Comparison of ENCODE assay signal across 8 cellular contexts in the genomic region with DNA sequence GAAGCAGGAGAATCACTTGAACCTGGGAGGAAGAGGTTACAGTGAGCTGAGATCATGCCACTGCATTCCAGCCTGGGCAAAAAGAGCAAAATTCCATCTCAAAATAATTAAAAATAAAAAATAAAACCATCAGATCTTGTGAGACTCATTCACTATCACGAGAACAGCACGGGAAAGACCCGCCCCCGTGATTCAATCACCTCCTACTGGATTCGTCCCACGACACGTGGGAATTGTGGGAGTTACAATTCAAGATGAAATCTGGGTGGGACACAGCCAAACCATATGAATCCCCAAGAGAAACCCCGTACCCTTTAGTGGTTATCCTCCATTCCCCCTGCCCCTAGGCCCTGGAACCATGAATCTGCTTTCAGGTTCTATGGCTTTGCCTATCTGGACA. TPM values are rescaled to one million over a fixed set of nuclear protein-coding genes. Genes with fewer than 3 reads are reported as not detected.
"Had no signal": no experiment of that assay in that cellular context is flagged by ENCODE, and none has a peak within 500 bp of the region (broad histone marks: within the 10 kb centered on the region; RNA-seq: fewer than 3 reads in every experiment).

No MANE protein-coding gene starts in this region.

- H3K4me3 ChIP-seq: GM12878 had no signal

- DNase-seq: GDM1, GF-D8 had no signal

- ATAC-seq: GM12878 had no signal

- FAIRE-seq: G401.6, GM12878, GM12891, GM12892, GM18507, GM19239 had no signal

RNA-seq across cellular contexts. Expression of gene MGAT5B, which starts 15.4 kb away (rescaled TPM):
- polyA plus RNA-seq: GM12878 had no signal
